Comparison of ENCODE assay signal across 16 cellular contexts in the genomic region with DNA sequence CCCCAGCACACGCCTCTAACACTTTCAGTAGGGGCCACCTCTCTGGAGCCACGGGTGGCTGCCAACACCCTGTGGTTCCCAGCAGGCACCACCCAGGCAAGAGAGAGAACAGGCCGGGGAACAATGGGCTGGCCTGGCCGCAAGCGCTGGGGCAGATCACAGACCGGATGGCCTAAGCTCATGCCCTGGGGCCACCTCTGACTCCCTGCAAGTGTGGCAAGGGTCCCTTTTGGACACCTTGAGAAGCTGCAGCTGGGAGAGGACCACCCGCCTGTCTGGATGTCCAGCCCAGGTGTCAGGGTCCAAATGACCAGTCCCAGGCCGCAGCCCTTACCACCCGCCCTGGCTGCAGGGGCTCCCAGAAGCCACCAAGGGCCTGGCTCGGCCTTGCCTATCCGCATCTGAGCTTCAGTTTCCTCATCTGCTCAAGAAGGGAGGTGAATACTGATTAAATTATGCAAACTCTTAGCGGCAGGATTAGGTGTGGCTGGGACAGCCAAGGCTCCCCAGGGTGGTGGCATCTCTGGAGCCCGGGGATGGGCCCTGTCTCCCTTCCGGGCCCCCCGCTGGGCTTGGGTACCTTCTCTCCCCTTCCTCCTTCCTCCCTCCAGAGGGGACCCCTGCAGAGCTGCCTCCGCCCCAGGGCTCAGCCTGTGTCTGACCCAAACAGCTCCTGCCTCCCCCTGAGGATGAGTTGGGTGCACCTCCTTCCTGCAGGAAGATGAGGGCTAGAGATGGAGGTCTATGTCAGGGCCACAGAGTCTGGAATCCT. TPM values are rescaled to one million over a fixed set of nuclear protein-coding genes. Genes with fewer than 3 reads are reported as not detected.
A peak's percentile ranks its signal among the peaks of the same experiment; 100 is the strongest.
DNase-seq lines count a peak whose midpoint lies in the region; ATAC-seq and TF ChIP-seq lines count a peak whose summit lies in the region.
"Had no signal": no experiment of that assay in that cellular context is flagged by ENCODE, and none has a peak within 500 bp of the region (broad histone marks: within the 10 kb centered on the region; RNA-seq: fewer than 3 reads in every experiment).

No MANE protein-coding gene starts in this region.

- no peaks in the 10 kb centered on the region; the same call in none of the 2 replicates for H3K36me3 ChIP-seq in Caco-2 (ENCODE audit: control insufficient read depth, insufficient read depth, low read length)
- H3K36me3 ChIP-seq in heart right ventricle, result peaks cover 0 to 30% (median 0%) of the 10 kb centered on the region in 9 donors
- peaks cover 0 to 52% (median 31%) of the 10 kb centered on the region in 6 donors for H3K36me3 ChIP-seq in spleen
- H3K36me3 ChIP-seq in aorta (ENCODE audit: control insufficient read depth in 1 of 2, insufficient read depth in 2 of 2, low read length in 1 of 2), result no peaks in the 10 kb centered on the region

- H3K36me3 Mint-ChIP-seq in Caco-2 (ENCODE audit: insufficient read depth, unreplicated experiment) (no peaks in the 10 kb centered on the region), WTC11 (no peaks in the 10 kb centered on the region; the same call in 1 of the 2 replicates)

- peak in 1 of 8 donors; percentile 2 for ATAC-seq in heart right ventricle
- no peak for ATAC-seq in WTC11
- no peak for ATAC-seq in aorta (ENCODE audit: low FRiP score)

- H3K27me3 ChIP-seq in Caco-2 (replicated peaks; ENCODE audit: control insufficient read depth, insufficient read depth, low read length) (no peaks in the 10 kb centered on the region), heart right ventricle (no peaks in the 10 kb centered on the region), spleen (replicated peaks in 1 of 7) (no peaks in the 10 kb centered on the region), aorta (ENCODE audit: control insufficient read depth in 1 of 2, insufficient read depth in 2 of 2, low read length in 1 of 2) (no peaks in the 10 kb centered on the region)
- H3K27me3 ChIP-seq: SJSA1 had no signal

- POLR2A ChIA-PET in Caco-2 (lab: Charles Lee), result no interaction called here
- POLR2A ChIA-PET in RWPE1 (lab: Yijun Ruan, JAX; ENCODE audit: low non-redundant PET), result no interaction called here
- POLR2A ChIA-PET in WTC11 (lab: Charles Lee), result interaction anchor here (0.6 to 1.3 kb wide), 2 partner anchors 24 to 251 kb away, joined by 3 read pairs; no protein-coding TSS in a partner anchor

- 82 to 84% methylated on average over 15 to 16 of the region's 16 CpGs for WGBS in heart right ventricle, 2 donors
- 75 to 88% (median 79%) methylated on average over 14 to 16 of the region's 16 CpGs for WGBS in spleen, 5 donors
- WGBS in aorta, 2 donors, result 78 to 84% methylated on average over 16 of the region's 16 CpGs

- H3K4me1 Mint-ChIP-seq in Caco-2 (ENCODE audit: low read depth, unreplicated experiment), result no peaks in the 10 kb centered on the region
- peaks cover 7% of the 10 kb centered on the region for H3K4me1 Mint-ChIP-seq in WTC11

- DNase-seq in Caco-2 (no peak), RWPE1 (ENCODE audit: low spot score) (no peak), heart right ventricle (peak in 1 of 2 donors; percentile 22), spleen (peak; percentile 70), hypothalamus (lab: John Stamatoyannopoulos, UW) (no peak), WTC11 (ENCODE audit: low spot score) (no peak), aorta (no peak)
- no peak for DNase-seq in activated CD8-positive, alpha-beta memory T cell treated with anti-CD3 and anti-CD28 coated beads, Interleukin-2, amount 50 U/mL, for 4 hours
- DNase-seq: activated CD4-positive, alpha-beta T cell treated with anti-CD3 and anti-CD28 coated beads for 48 hours; activated CD8-positive, alpha-beta memory T cell treated with anti-CD3 and anti-CD28 coated beads, Interleukin-2, amount 50 U/mL, for 48 hours; activated gamma-delta T cell treated with Interleukin-2 at 50 U/mL for 16 hours; cortex of kidney; NCI-H1694; stimulated activated naive CD4-positive, alpha-beta T cell treated with Interleukin-2 at 50 U/mL for 16 hours had no signal

- BruUV-seq in Caco-2 (replicated peaks; lab: Mats Ljungman, UMichigan), result no TSS peak

- H3K27ac Mint-ChIP-seq in Caco-2 (ENCODE audit: unreplicated experiment) (peak overlapping the region; percentile 48), WTC11 (no peak overlapping the region)

- CTCF ChIA-PET in Caco-2 (lab: Charles Lee), result interaction anchor here (0.6 to 1.2 kb wide), 4 partner anchors 9 to 118 kb away, joined by 4 to 8 read pairs (median 6); no protein-coding TSS in a partner anchor
- CTCF ChIA-PET in RWPE1 (lab: Yijun Ruan, JAX), result interaction anchor here (0.5 to 1.8 kb wide), 3 partner anchors 9 to 992 kb away, joined by 4 to 6 read pairs (median 5); no protein-coding TSS in a partner anchor
- CTCF ChIA-PET in WTC11 (lab: Charles Lee), result interaction anchor here (0.5 to 4.6 kb wide), 15 partner anchors 8 to 90 kb away, joined by 3 to 74 read pairs (median 5); no protein-coding TSS in a partner anchor

- H3K27me3 Mint-ChIP-seq in Caco-2 (ENCODE audit: insufficient read depth, unreplicated experiment), result no peaks in the 10 kb centered on the region
- H3K27me3 Mint-ChIP-seq in WTC11 (ENCODE audit: low read depth), result no peaks in the 10 kb centered on the region

- no peaks in the 10 kb centered on the region for H3K9me3 Mint-ChIP-seq in Caco-2 (ENCODE audit: unreplicated experiment)
- no peaks in the 10 kb centered on the region for H3K9me3 Mint-ChIP-seq in WTC11

- H3K27ac ChIP-seq in RWPE1 (peak overlapping the region; percentile 64), heart right ventricle (peak overlapping the region in 9 of 10 donors; percentile 3 to 67 (median 47)), spleen (peak overlapping the region in 3 of 8 donors; percentile 9 to 48 (median 40)), aorta (ENCODE audit: low read depth in 1 of 2, low read length in 2 of 2) (peak overlapping the region in 1 of 2 donors; percentile 30)
- H3K27ac ChIP-seq: epithelial cell of prostate, SJSA1 had no signal

- TF ChIP-seq CTCF in Caco-2 (IDR thresholded peaks at IDR 0.05; ENCODE audit: insufficient read depth in 1 of 2, low read depth in 1 of 2, low read length in 1 of 2, severe bottlenecking in 1 of 2, unreplicated experiment in 1 of 2) (no peak), RWPE1 (conservative IDR thresholded peaks at IDR 0.05; ENCODE audit: low read depth) (no peak), heart right ventricle (IDR thresholded peaks at IDR 0.05) (no peak), spleen (IDR thresholded peaks at IDR 0.05 in 8 of 11, conservative IDR thresholded peaks at IDR 0.05 in 3 of 11) (no peak), WTC11 (IDR thresholded peaks at IDR 0.05) (no peak)

- H3K4me3 Mint-ChIP-seq in Caco-2 (ENCODE audit: unreplicated experiment) (no peak overlapping the region), WTC11 (no peak overlapping the region)

- intact Hi-C loops in Caco-2 (cut with micrococcal nuclease; ENCODE audit: unreplicated experiment), result no loop called here
- intact Hi-C loops in heart right ventricle (cut with DNase I), result loop anchor here in 2 of 10 donors (10.0 kb wide), 1 partner anchor 344 kb away; no protein-coding TSS in a partner anchor
- intact Hi-C loops in spleen (cut with DNase I; ENCODE audit: low total_unique reads), result no loop called here
- intact Hi-C loops in aorta (cut with DNase I), result no loop called here

- H3K9me3 ChIP-seq in Caco-2 (no peaks in the 10 kb centered on the region), heart right ventricle (no peaks in the 10 kb centered on the region), spleen (no peaks in the 10 kb centered on the region), aorta (ENCODE audit: control insufficient read depth, low read length) (no peaks in the 10 kb centered on the region)
- H3K9me3 ChIP-seq: SJSA1 had no signal

- H3K4me3 ChIP-seq in Caco-2 (ENCODE audit: low read depth, low read length) (no peak overlapping the region), heart right ventricle (no peak overlapping the region), spleen (no peak overlapping the region), aorta (ENCODE audit: low read length in 2 of 2) (no peak overlapping the region)
- H3K4me3 ChIP-seq: SJSA1 had no signal

- peaks cover 16% of the 10 kb centered on the region for H3K4me1 ChIP-seq in Caco-2
- peaks cover 9 to 66% (median 35%) of the 10 kb centered on the region in 9 donors for H3K4me1 ChIP-seq in heart right ventricle
- H3K4me1 ChIP-seq in spleen, result peaks cover 0 to 35% (median 4%) of the 10 kb centered on the region in 6 donors
- H3K4me1 ChIP-seq in aorta (ENCODE audit: control insufficient read depth in 1 of 2, insufficient read depth in 2 of 2, low read length in 2 of 2), result no peaks in the 10 kb centered on the region

- TF ChIP-seq POLR2A in spleen (IDR thresholded peaks at IDR 0.05), result no peak

TF ChIP-seq in WTC11, 78 proteins besides CTCF, POLR2A, EP300 and RAD21:
- TF ChIP-seq, protein P1, sequence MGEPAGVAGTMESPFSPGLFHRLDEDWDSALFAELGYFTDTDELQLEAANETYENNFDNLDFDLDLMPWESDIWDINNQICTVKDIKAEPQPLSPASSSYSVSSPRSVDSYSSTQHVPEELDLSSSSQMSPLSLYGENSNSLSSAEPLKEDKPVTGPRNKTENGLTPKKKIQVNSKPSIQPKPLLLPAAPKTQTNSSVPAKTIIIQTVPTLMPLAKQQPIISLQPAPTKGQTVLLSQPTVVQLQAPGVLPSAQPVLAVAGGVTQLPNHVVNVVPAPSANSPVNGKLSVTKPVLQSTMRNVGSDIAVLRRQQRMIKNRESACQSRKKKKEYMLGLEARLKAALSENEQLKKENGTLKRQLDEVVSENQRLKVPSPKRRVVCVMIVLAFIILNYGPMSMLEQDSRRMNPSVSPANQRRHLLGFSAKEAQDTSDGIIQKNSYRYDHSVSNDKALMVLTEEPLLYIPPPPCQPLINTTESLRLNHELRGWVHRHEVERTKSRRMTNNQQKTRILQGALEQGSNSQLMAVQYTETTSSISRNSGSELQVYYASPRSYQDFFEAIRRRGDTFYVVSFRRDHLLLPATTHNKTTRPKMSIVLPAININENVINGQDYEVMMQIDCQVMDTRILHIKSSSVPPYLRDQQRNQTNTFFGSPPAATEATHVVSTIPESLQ (CRISPR knock-in tag; IDR thresholded peaks at IDR 0.05), result no peak
- TF ChIP-seq ZNF232 (CRISPR knock-in tag; IDR thresholded peaks at IDR 0.05) (no peak), CREM (CRISPR knock-in tag; IDR thresholded peaks at IDR 0.05) (no peak)

RNA-seq across cellular contexts. Expression of a gene that starts 0.8 kb away (rescaled TPM):
- total RNA-seq in Caco-2 (2022), result 7.0 and 8.6 TPM in 2 replicates
- 1 to 10 TPM in 6 of 10 donors, under 1 TPM in 4; 0.57 to 6.7 (median 1.5) TPM for total RNA-seq in heart right ventricle
- polyA plus RNA-seq in heart right ventricle, result 1 to 10 TPM; 5.4 to 6.5 TPM
- 1 to 10 TPM; 1.4 to 9.0 (median 3.2) TPM for total RNA-seq in spleen
- polyA plus RNA-seq in spleen, result 1 to 10 TPM; 2.2 to 4.0 (median 3.6) TPM
- total RNA-seq in WTC11 (2021), result 0.85 to 1.1 TPM (median 0.94 TPM) in 3 replicates
- total RNA-seq in aorta, result 10 to 100 TPM; 11.2 to 15.0 TPM
- polyA plus RNA-seq in aorta, result 10 to 100 TPM in 1 of 2 donors, 1 to 10 TPM in 1; 7.1 to 79.5 TPM
